ENCODE assay signal across 1 cellular context in genomic region chr4:81369898-81370297, GRCh38.
TF ChIP-seq lines count a peak whose summit lies in the region.

No MANE protein-coding gene starts in this region.

TF ChIP-seq in A549, 52 proteins besides CTCF, POLR2A, EP300 and RAD21 (continued from another document):
- TF ChIP-seq REST (IDR thresholded peaks at IDR 0.05) (no peak), NR3C1 (IDR thresholded peaks at IDR 0.05) (no peak), SREBF2 (IDR thresholded peaks at IDR 0.05) (no peak)
